In the genomic region with DNA sequence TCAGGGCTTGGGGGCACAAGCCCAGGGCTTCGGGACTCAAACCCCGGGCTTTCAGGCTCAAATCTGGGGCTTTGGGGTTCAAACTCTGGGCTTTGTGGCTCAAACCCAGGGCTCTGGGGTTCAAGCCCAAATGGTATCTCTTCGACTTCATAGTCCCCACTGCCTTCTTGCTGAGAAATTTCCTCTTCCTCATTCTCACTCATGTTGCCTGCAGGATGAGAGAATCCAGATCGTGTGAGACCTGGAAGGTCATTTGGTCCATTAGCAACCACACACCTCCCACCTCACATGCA, we compare ENCODE assay signal across 7 cellular contexts. TPM values are rescaled to one million over a fixed set of nuclear protein-coding genes. Genes with fewer than 3 reads are reported as not detected.
DNase-seq lines count a peak whose midpoint lies in the region; ATAC-seq and TF ChIP-seq lines count a peak whose summit lies in the region.

No MANE protein-coding gene starts in this region.

- no peaks in the 10 kb centered on the region for H3K9me3 ChIP-seq in iPS-18a (ENCODE audit: control insufficient read depth, low read depth, low read length)

- CTCF ChIA-PET in activated CD8-positive, alpha-beta T cell treated with anti-CD3 and anti-CD28 coated beads, Interleukin-2, amount 10 ng/mL, durations not matched to agents 7 days and 5 days (lab: Charles Lee) = interaction anchor here (0.8 to 1.9 kb wide), 5 partner anchors 10 to 96 kb away, joined by 3 to 12 read pairs (median 4); a partner anchor contains a TSS

- peaks cover 9% of the 10 kb centered on the region for H3K4me1 ChIP-seq in iPS-18a (ENCODE audit: control insufficient read depth, low read depth, low read length)

- H3K9me3 Mint-ChIP-seq in activated CD8-positive, alpha-beta T cell treated with anti-CD3 and anti-CD28 coated beads, Interleukin-2, amount 10 ng/mL, durations not matched to agents 7 days and 5 days (ENCODE audit: insufficient read depth) = no peaks in the 10 kb centered on the region
- H3K9me3 Mint-ChIP-seq in stimulated activated naive B cell treated with anti-CD40 and anti-IgM and Interleukin-4, amounts not matched to agents 10 μg/mL and 1 μg/mL and 100 μg/mL, for 72 hours = no peaks in the 10 kb centered on the region

- peaks cover 21% of the 10 kb centered on the region for H3K36me3 Mint-ChIP-seq in activated CD8-positive, alpha-beta T cell treated with anti-CD3 and anti-CD28 coated beads, Interleukin-2, amount 10 ng/mL, durations not matched to agents 7 days and 5 days (ENCODE audit: low read depth)
- peaks cover 13 to 15% of the 10 kb centered on the region in 2 donors for H3K36me3 Mint-ChIP-seq in stimulated activated naive B cell treated with anti-CD40 and anti-IgM and Interleukin-4, amounts not matched to agents 10 μg/mL and 1 μg/mL and 100 μg/mL, for 72 hours

- peak overlapping the region; percentile 50 for H3K9ac ChIP-seq in iPS-18a (ENCODE audit: low read length)

- H3K27me3 Mint-ChIP-seq in activated CD8-positive, alpha-beta T cell treated with anti-CD3 and anti-CD28 coated beads, Interleukin-2, amount 10 ng/mL, durations not matched to agents 7 days and 5 days (ENCODE audit: low read depth) = no peaks in the 10 kb centered on the region
- no peaks in the 10 kb centered on the region for H3K27me3 Mint-ChIP-seq in stimulated activated naive B cell treated with anti-CD40 and anti-IgM and Interleukin-4, amounts not matched to agents 10 μg/mL and 1 μg/mL and 100 μg/mL, for 72 hours

- no peak for ATAC-seq in activated CD8-positive, alpha-beta T cell treated with anti-CD3 and anti-CD28 coated beads, Interleukin-2, amount 10 ng/mL, durations not matched to agents 7 days and 5 days
- ATAC-seq in stimulated activated naive B cell treated with anti-CD40 and anti-IgM and Interleukin-4, amounts not matched to agents 10 μg/mL and 1 μg/mL and 100 μg/mL, for 72 hours (replicated peaks) = no peak
- no peak for ATAC-seq in omental fat pad (ENCODE audit: low FRiP score)

- H3K27ac Mint-ChIP-seq in activated CD8-positive, alpha-beta T cell treated with anti-CD3 and anti-CD28 coated beads, Interleukin-2, amount 10 ng/mL, durations not matched to agents 7 days and 5 days = peak overlapping the region; percentile 72
- peak overlapping the region; percentile 90 for H3K27ac Mint-ChIP-seq in stimulated activated naive B cell treated with anti-CD40 and anti-IgM and Interleukin-4, amounts not matched to agents 10 μg/mL and 1 μg/mL and 100 μg/mL, for 72 hours

- peaks cover 30% of the 10 kb centered on the region for H3K4me1 Mint-ChIP-seq in activated CD8-positive, alpha-beta T cell treated with anti-CD3 and anti-CD28 coated beads, Interleukin-2, amount 10 ng/mL, durations not matched to agents 7 days and 5 days (ENCODE audit: low read depth)
- H3K4me1 Mint-ChIP-seq in stimulated activated naive B cell treated with anti-CD40 and anti-IgM and Interleukin-4, amounts not matched to agents 10 μg/mL and 1 μg/mL and 100 μg/mL, for 72 hours = peaks cover 29 to 60% of the 10 kb centered on the region in 2 donors

- H3K27ac ChIP-seq in HL-60 (replicated peaks) (peak overlapping the region; percentile 66), iPS-18a (ENCODE audit: low read length) (no peak overlapping the region)

- POLR2A ChIA-PET in activated CD8-positive, alpha-beta T cell treated with anti-CD3 and anti-CD28 coated beads, Interleukin-2, amount 10 ng/mL, durations not matched to agents 7 days and 5 days (lab: Charles Lee) = interaction anchor here (1.2 to 1.6 kb wide), 3 partner anchors 43 to 133 kb away, joined by 3 to 6 read pairs (median 3); a partner anchor contains a TSS

- DNase-seq in HL-60 (ENCODE audit: low read depth in 1 of 2, low spot score in 1 of 2) (no peak), NCI-H1436 (lab: John Stamatoyannopoulos, UW) (no peak), omental fat pad (ENCODE audit: low spot score) (no peak), NCI-H774 (lab: John Stamatoyannopoulos, UW) (no peak)
- DNase-seq in activated CD8-positive, alpha-beta T cell treated with anti-CD3 and anti-CD28 coated beads, Interleukin-2, amount 10 ng/mL, durations not matched to agents 7 days and 5 days = no peak
- DNase-seq in stimulated activated naive B cell treated with anti-CD40 and anti-IgM and Interleukin-4, amounts not matched to agents 10 μg/mL and 1 μg/mL and 100 μg/mL, for 72 hours = no peak

- TF ChIP-seq CTCF in HL-60 (IDR thresholded peaks at IDR 0.05; ENCODE audit: insufficient read depth, low read length) = no peak
- no peak for TF ChIP-seq CTCF in omental fat pad (IDR thresholded peaks at IDR 0.05)

- H3K27me3 ChIP-seq in HL-60 (ENCODE audit: insufficient read depth, poor library complexity, severe bottlenecking) (no peaks in the 10 kb centered on the region), iPS-18a (ENCODE audit: control insufficient read depth, insufficient read depth, low read length) (no peaks in the 10 kb centered on the region)

- peak overlapping the region; percentile 78 for H3K4me3 Mint-ChIP-seq in activated CD8-positive, alpha-beta T cell treated with anti-CD3 and anti-CD28 coated beads, Interleukin-2, amount 10 ng/mL, durations not matched to agents 7 days and 5 days
- H3K4me3 Mint-ChIP-seq in stimulated activated naive B cell treated with anti-CD40 and anti-IgM and Interleukin-4, amounts not matched to agents 10 μg/mL and 1 μg/mL and 100 μg/mL, for 72 hours = peak overlapping the region; percentile 90 to 93

- H3K36me3 ChIP-seq in iPS-18a (ENCODE audit: control insufficient read depth, low read depth, low read length) = peaks cover 2% of the 10 kb centered on the region

- H3K4me3 ChIP-seq in HL-60 (replicated peaks; ENCODE audit: insufficient read depth, low read length) = peak overlapping the region; percentile 87
- peak overlapping the region; percentile 87 for H3K4me3 ChIP-seq in iPS-18a (ENCODE audit: low read length)

RNA-seq across cellular contexts. Expression of a gene that starts 0.6 kb away (rescaled TPM):
- total RNA-seq in activated CD8-positive, alpha-beta T cell treated with anti-CD3 and anti-CD28 coated beads, Interleukin-2, amount 10 ng/mL, durations not matched to agents 7 days and 5 days = 1 to 10 TPM; 6.7 to 7.0 TPM
- 10 to 100 TPM; 16.5 to 22.5 (median 18.6) TPM for total RNA-seq in omental fat pad

RNA-seq across cellular contexts. Expression of a gene that starts 8.9 kb away (rescaled TPM):
- total RNA-seq in activated CD8-positive, alpha-beta T cell treated with anti-CD3 and anti-CD28 coated beads, Interleukin-2, amount 10 ng/mL, durations not matched to agents 7 days and 5 days = 10 to 100 TPM in 1 of 2 experiments, 1 to 10 TPM in 1; 8.9 to 10.8 TPM
- total RNA-seq in omental fat pad = 10 to 100 TPM in 2 of 4 donors, 1 to 10 TPM in 2; 7.7 to 12.1 (median 10.4) TPM

RNA-seq across cellular contexts. Expression of a gene that starts 32.4 kb away (rescaled TPM):
- total RNA-seq in activated CD8-positive, alpha-beta T cell treated with anti-CD3 and anti-CD28 coated beads, Interleukin-2, amount 10 ng/mL, durations not matched to agents 7 days and 5 days = 10 to 100 TPM; 15.2 to 15.4 TPM
- 10 to 100 TPM in 2 of 4 donors, 1 to 10 TPM in 2; 4.5 to 15.9 (median 10.1) TPM for total RNA-seq in omental fat pad

RNA-seq across cellular contexts. Expression of a gene that starts 45.7 kb away (rescaled TPM):
- total RNA-seq in activated CD8-positive, alpha-beta T cell treated with anti-CD3 and anti-CD28 coated beads, Interleukin-2, amount 10 ng/mL, durations not matched to agents 7 days and 5 days = 10 to 100 TPM; 12.5 to 13.4 TPM
- 10 to 100 TPM in 3 of 4 donors, 1 to 10 TPM in 1; 7.4 to 24.0 (median 13.3) TPM for total RNA-seq in omental fat pad

RNA-seq across cellular contexts. Expression of a gene that starts 53.2 kb away (rescaled TPM):
- 100 to 1,000 TPM; 458 to 471 TPM for total RNA-seq in activated CD8-positive, alpha-beta T cell treated with anti-CD3 and anti-CD28 coated beads, Interleukin-2, amount 10 ng/mL, durations not matched to agents 7 days and 5 days
- 10 to 100 TPM in 1 of 4 donors, 1 to 10 TPM in 3; 1.5 to 20.2 (median 6.3) TPM for total RNA-seq in omental fat pad
